In genomic region chr7:137996386-137996851, GRCh38 we compare ENCODE assay signal across 10 cellular contexts. TPM values are rescaled to one million over a fixed set of nuclear protein-coding genes. Genes with fewer than 3 reads are reported as not detected.
DNase-seq lines count a peak whose midpoint lies in the region; ATAC-seq and TF ChIP-seq lines count a peak whose summit lies in the region.
"Had no signal": no experiment of that assay in that cellular context is flagged by ENCODE, and none has a peak within 500 bp of the region (broad histone marks: within the 10 kb centered on the region; RNA-seq: fewer than 3 reads in every experiment).

No MANE protein-coding gene starts in this region.

- H3K4me3 ChIP-seq in fibroblast of mammary gland (ENCODE audit: control insufficient read depth, low read depth, low read length): no peak overlapping the region
- no peak overlapping the region for H3K4me3 ChIP-seq in gastrocnemius medialis
- H3K4me3 ChIP-seq: suprapubic skin had no signal

- H3K36me3 Mint-ChIP-seq in endothelial cell (ENCODE audit: low read depth, unreplicated experiment): peaks cover 8% of the 10 kb centered on the region

- H3K4me3 Mint-ChIP-seq in endothelial cell (ENCODE audit: unreplicated experiment): no peak overlapping the region
- H3K4me3 Mint-ChIP-seq: T-cell had no signal

- no peak overlapping the region for H3K27ac Mint-ChIP-seq in endothelial cell (ENCODE audit: unreplicated experiment)

- H3K36me3 ChIP-seq in gastrocnemius medialis: no peaks in the 10 kb centered on the region
- H3K36me3 ChIP-seq: suprapubic skin had no signal

- peaks cover 39% of the 10 kb centered on the region for H3K4me1 Mint-ChIP-seq in endothelial cell (ENCODE audit: unreplicated experiment)

- DNase-seq in GM03348 (ENCODE audit: low spot score) (peak; percentile 55), fibroblast of mammary gland (ENCODE audit: low read depth) (peak; percentile 92), gastrocnemius medialis (peak in 1 of 2 donors; percentile 34), endothelial cell (ENCODE audit: low spot score) (no peak), foreskin melanocyte (no peak), amniotic stem cell (lab: John Stamatoyannopoulos, UW) (no peak)
- DNase-seq: T-cell had no signal

- in situ Hi-C loops in gastrocnemius medialis (cut with MboI; ENCODE audit: low sequenced_read_pairs in 4 of 4): no loop called here

- no peak for TF ChIP-seq CTCF in fibroblast of mammary gland (conservative IDR thresholded peaks at IDR 0.05; ENCODE audit: control insufficient read depth, insufficient read depth, low read depth, low read length)
- TF ChIP-seq CTCF in gastrocnemius medialis (IDR thresholded peaks at IDR 0.05 in 4 of 5, conservative IDR thresholded peaks at IDR 0.05 in 1 of 5): no peak
- no peak for TF ChIP-seq CTCF in endothelial cell (IDR thresholded peaks at IDR 0.05; ENCODE audit: unreplicated experiment)

- peaks cover 41 to 58% of the 10 kb centered on the region in 2 donors for H3K4me1 ChIP-seq in gastrocnemius medialis

- ATAC-seq in gastrocnemius medialis: no peak
- ATAC-seq in GM21528 (IDR thresholded peaks at IDR 0.05; ENCODE audit: low FRiP score, unreplicated experiment): no peak
- ATAC-seq: T-cell had no signal

- H3K9me3 Mint-ChIP-seq in endothelial cell (ENCODE audit: unreplicated experiment): no peaks in the 10 kb centered on the region
- H3K9me3 Mint-ChIP-seq: T-cell had no signal

- H3K27me3 ChIP-seq in gastrocnemius medialis: no peaks in the 10 kb centered on the region
- H3K27me3 ChIP-seq: suprapubic skin had no signal

- H3K9me3 ChIP-seq in gastrocnemius medialis: no peaks in the 10 kb centered on the region
- H3K9me3 ChIP-seq: suprapubic skin had no signal

- no peak for TF ChIP-seq POLR2A in gastrocnemius medialis (IDR thresholded peaks at IDR 0.05)

- peaks cover 2% of the 10 kb centered on the region for H3K27me3 Mint-ChIP-seq in endothelial cell (ENCODE audit: unreplicated experiment)
- H3K27me3 Mint-ChIP-seq: T-cell had no signal

- H3K27ac ChIP-seq in gastrocnemius medialis: peak overlapping the region; percentile 38 to 73 (median 53)
- H3K27ac ChIP-seq: suprapubic skin had no signal

- intact Hi-C loops in gastrocnemius medialis (cut with DNase I; ENCODE audit: low total_unique reads): no loop called here

TF ChIP-seq in PFSK-1, 5 proteins besides CTCF, POLR2A, EP300 and RAD21:
- TF ChIP-seq REST (IDR thresholded peaks at IDR 0.05; ENCODE audit: insufficient read depth in 1 of 2, low read depth in 2 of 2, low read length in 2 of 2) (no peak), POLR2AphosphoS5 (IDR thresholded peaks at IDR 0.05; ENCODE audit: low read depth, low read length) (no peak), TAF1 (IDR thresholded peaks at IDR 0.05; ENCODE audit: borderline replicate concordance, insufficient read depth, low read length) (no peak), FOXP2 (optimal IDR thresholded peaks at IDR 0.05; ENCODE audit: borderline replicate concordance, extremely low read depth, extremely low read length, insufficient read depth) (peak; percentile 20)

RNA-seq across cellular contexts. Expression of gene CREB3L2, which starts 5.5 kb away (rescaled TPM):
- 20.1 TPM for polyA plus RNA-seq in PFSK-1 (2012; ENCODE audit: insufficient read length, low read depth)
- total RNA-seq in gastrocnemius medialis (10 to 100 TPM in 1 of 4 donors, 1 to 10 TPM in 3; 2.8 to 12.0 (median 5.4) TPM), endothelial cell (ENCODE audit: unreplicated experiment) (50.6 TPM)

Comparison
In these comparisons a context has a peak if more than half of its experiments do, and no peak if none do; other contexts are left out.
1. DNase-seq: peak in GM03348 (single experiment) and fibroblast of mammary gland (single experiment); none in endothelial cell (single experiment), foreskin melanocyte (single experiment) and amniotic stem cell (single experiment).